9 cellular contexts compared by ENCODE assay signal in the genomic region with DNA sequence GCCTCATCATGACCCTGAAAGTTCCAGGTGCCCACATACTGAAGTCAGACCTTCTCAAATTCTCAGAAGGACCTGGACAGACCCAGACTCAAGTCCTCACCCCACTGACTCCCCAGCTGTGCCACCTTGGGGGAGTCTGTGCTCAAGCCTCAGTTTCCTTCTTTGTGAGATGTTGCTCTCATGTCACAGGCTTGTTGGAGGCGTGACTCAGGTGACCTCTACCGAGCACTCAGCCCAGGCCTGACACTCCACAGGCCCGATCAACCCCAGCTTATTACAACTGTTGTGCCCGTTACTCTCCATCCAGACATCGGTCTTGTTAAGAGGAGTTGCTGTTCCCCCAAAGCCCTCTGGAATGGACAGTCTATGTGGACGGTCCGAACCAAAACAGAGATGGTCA.
"Had no signal": no experiment of that assay in that cellular context is flagged by ENCODE, and none has a peak within 500 bp of the region (broad histone marks: within the 10 kb centered on the region; RNA-seq: fewer than 3 reads in every experiment).

No MANE protein-coding gene starts in this region.

- H3K9me3 ChIP-seq: HAP-1 had no signal

- H3K36me3 ChIP-seq: HAP-1 had no signal

- H3K9me3 Mint-ChIP-seq: H9 had no signal

- H3K4me3 Mint-ChIP-seq: GM23338, H9, HFFc6 had no signal

- H3K4me1 ChIP-seq: HAP-1 had no signal

- H3K27ac Mint-ChIP-seq: GM23338, HFFc6 had no signal

- H3K4me1 Mint-ChIP-seq: GM23338, H9 had no signal

- H3K27ac ChIP-seq: GM23248 had no signal

- ATAC-seq: GM23338, HCT116 had no signal

- H3K4me3 ChIP-seq: GM23248, GM23338, HAP-1 had no signal

- DNase-seq: GM23248, GOT3, H7, H9, HCEC 1CT, HFFc6 had no signal
